ENCODE assay signal across 10 cellular contexts in genomic region chr3:180036092-180036677, GRCh38. TPM values are rescaled to one million over a fixed set of nuclear protein-coding genes. Genes with fewer than 3 reads are reported as not detected.
DNase-seq lines count a peak whose midpoint lies in the region; ATAC-seq and TF ChIP-seq lines count a peak whose summit lies in the region.
"Had no signal": no experiment of that assay in that cellular context is flagged by ENCODE, and none has a peak within 500 bp of the region (broad histone marks: within the 10 kb centered on the region; RNA-seq: fewer than 3 reads in every experiment).

No MANE protein-coding gene starts in this region.

- no peak overlapping the region for H3K27ac Mint-ChIP-seq in progenitor cell of endocrine pancreas

- TF ChIP-seq CTCF in GM12865 (IDR thresholded peaks at IDR 0.05; ENCODE audit: insufficient read depth, low read depth, low read length, missing control alignments) (no peak), progenitor cell of endocrine pancreas (IDR thresholded peaks at IDR 0.05; ENCODE audit: unreplicated experiment) (no peak)

- H3K36me3 Mint-ChIP-seq in progenitor cell of endocrine pancreas (ENCODE audit: insufficient read depth) = no peaks in the 10 kb centered on the region

- H3K36me3 ChIP-seq in adipocyte (ENCODE audit: control insufficient read depth, insufficient read depth, low read length, severe bottlenecking) = no peaks in the 10 kb centered on the region

- H3K9me3 Mint-ChIP-seq in progenitor cell of endocrine pancreas (ENCODE audit: low read depth) = no peaks in the 10 kb centered on the region

- H3K9ac ChIP-seq in adipocyte (ENCODE audit: low read length) = no peak overlapping the region

- in situ Hi-C loops in G401 (cut with HindIII; ENCODE audit: low sequenced_read_pairs) = no loop called here

- H3K27me3 ChIP-seq in adipocyte (replicated peaks; ENCODE audit: control insufficient read depth, insufficient read depth, low read length) = peaks cover 29% of the 10 kb centered on the region

- ATAC-seq in GM21360 (IDR thresholded peaks at IDR 0.05; ENCODE audit: unreplicated experiment) = peak; percentile 40
- ATAC-seq in HG03571 (IDR thresholded peaks at IDR 0.05; ENCODE audit: unreplicated experiment) = peak; percentile 50

- peak overlapping the region; percentile 70 for H3K4me3 Mint-ChIP-seq in progenitor cell of endocrine pancreas (ENCODE audit: low read depth)

- peaks cover 5% of the 10 kb centered on the region for H3K4me1 ChIP-seq in adipocyte (ENCODE audit: control insufficient read depth, insufficient read depth, low read length)

- H3K27me3 Mint-ChIP-seq in progenitor cell of endocrine pancreas = peaks cover 71% of the 10 kb centered on the region

- H3K4me1 Mint-ChIP-seq in progenitor cell of endocrine pancreas (ENCODE audit: low read depth) = peaks cover 7% of the 10 kb centered on the region

- DNase-seq in GM12865 (ENCODE audit: low read depth) = peak; percentile 61
- no peak for DNase-seq in adipocyte (ENCODE audit: low read depth)
- DNase-seq in progenitor cell of endocrine pancreas (ENCODE audit: low spot score, unreplicated experiment) = no peak
- no peak for DNase-seq in GM19240 (ENCODE audit: insufficient read length, low spot score)
- DNase-seq in T-helper 9 cell = no peak
- DNase-seq in G401 (ENCODE audit: low spot score) = no peak

- H3K4me3 ChIP-seq in GM12865 (ENCODE audit: low read depth, low read length) (peak overlapping the region; percentile 55), adipocyte (ENCODE audit: low read length) (peak overlapping the region; percentile 77)

- H3K9me3 ChIP-seq in adipocyte (ENCODE audit: control insufficient read depth, low read length) = no peaks in the 10 kb centered on the region

RNA-seq across cellular contexts. Expression of gene PEX5L, which starts 0.6 kb away (rescaled TPM):
- total RNA-seq in progenitor cell of endocrine pancreas = 1.0 and 1.9 TPM in 2 replicates
- not detected in 2 replicates for total RNA-seq in G401 (2014; rRNA removed; shearing (Covaris generic))
- total RNA-seq: lung microvascular endothelial cell, RPMI7951 had no signal
